8 cellular contexts compared by ENCODE assay signal in the genomic region with DNA sequence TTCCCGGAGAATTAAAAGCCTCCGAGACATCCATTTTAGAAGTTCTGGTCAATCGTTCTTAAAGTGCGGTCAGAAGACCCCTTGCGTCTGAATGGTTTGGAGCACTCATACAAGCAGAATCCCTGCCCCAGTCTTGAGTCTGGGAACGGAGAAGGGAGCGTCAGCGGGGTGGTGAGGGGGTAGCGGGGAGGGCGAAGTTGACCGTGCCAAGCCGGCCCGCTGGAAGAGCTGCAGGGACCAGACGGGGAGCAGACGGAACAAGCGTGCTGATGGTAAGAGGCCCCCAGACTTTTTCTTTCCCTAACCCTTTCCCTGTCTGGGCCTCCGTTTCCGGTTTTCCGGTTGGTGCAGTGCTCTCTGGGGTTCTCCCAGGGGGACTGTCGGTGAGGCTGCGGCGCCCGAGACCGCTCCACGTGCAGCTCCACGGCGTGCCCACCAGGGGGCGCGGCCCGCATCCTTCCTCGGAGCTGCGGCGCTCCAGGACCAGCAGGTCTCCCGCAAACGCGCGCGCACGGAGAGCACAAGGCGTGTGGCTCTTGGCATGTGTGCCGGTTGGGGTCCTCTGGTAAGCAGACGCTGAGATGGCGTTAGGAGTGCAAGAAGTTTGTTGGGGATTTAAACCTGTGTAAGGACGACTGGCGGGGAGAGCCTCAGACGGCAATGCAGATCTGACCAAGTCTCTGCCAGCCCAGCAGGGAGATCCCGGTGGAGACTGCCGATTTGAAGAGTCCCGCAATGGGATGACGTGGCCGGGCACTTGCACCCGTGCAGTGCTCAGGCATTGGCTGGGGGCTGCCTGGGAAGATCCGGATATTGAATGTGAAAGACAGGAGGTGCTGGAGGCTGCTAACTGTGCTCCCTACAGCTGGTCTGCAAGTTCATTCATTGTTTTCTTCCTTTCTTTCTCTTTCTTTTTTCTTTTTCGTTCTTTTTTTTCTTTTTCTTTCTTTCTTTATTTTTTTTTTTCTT. TPM values are rescaled to one million over a fixed set of nuclear protein-coding genes. Genes with fewer than 3 reads are reported as not detected.
DNase-seq lines count a peak whose midpoint lies in the region; ATAC-seq and TF ChIP-seq lines count a peak whose summit lies in the region.

No MANE protein-coding gene starts in this region.

- H3K4me1 ChIP-seq in A673 (ENCODE audit: insufficient read depth, low read length, poor library complexity, severe bottlenecking) = peaks cover 9% of the 10 kb centered on the region
- H3K4me1 ChIP-seq in Loucy (ENCODE audit: insufficient read depth, low read length, poor library complexity, severe bottlenecking) = peaks cover 7% of the 10 kb centered on the region
- H3K4me1 ChIP-seq in heart right ventricle = peaks cover 0 to 19% (median 7%) of the 10 kb centered on the region in 9 donors

- H3K27me3 Mint-ChIP-seq in type B pancreatic cell = peaks cover 49% of the 10 kb centered on the region

- H3K4me2 ChIP-seq in Loucy (ENCODE audit: low read depth, low read length, poor library complexity, severe bottlenecking) (peak overlapping the region; percentile 84), SU-DHL-6 (ENCODE audit: low read depth, low read length, poor library complexity, severe bottlenecking) (peak overlapping the region; percentile 46)

- H2AFZ ChIP-seq in Loucy (ENCODE audit: low read length) = peak overlapping the region; percentile 79
- no peak overlapping the region for H2AFZ ChIP-seq in SU-DHL-6 (ENCODE audit: low read depth, low read length, severe bottlenecking)

- intact Hi-C loops in A673 (cut with micrococcal nuclease; ENCODE audit: unreplicated experiment) = loop anchor here (1.0 to 2.0 kb wide), 2 partner anchors 115 to 365 kb away; no protein-coding TSS in a partner anchor
- intact Hi-C loops in heart right ventricle (cut with DNase I) = loop anchor here (1.0 to 10.0 kb wide), 9 partner anchors 93 to 365 kb away; no protein-coding TSS in a partner anchor

- H4K20me1 ChIP-seq in Loucy (ENCODE audit: insufficient read depth, low read length, poor library complexity, severe bottlenecking) = no peaks in the 10 kb centered on the region
- no peaks in the 10 kb centered on the region for H4K20me1 ChIP-seq in SU-DHL-6 (ENCODE audit: low read depth, low read length)

- H3F3A ChIP-seq in Loucy (ENCODE audit: low read depth) = no peaks in the 10 kb centered on the region
- no peaks in the 10 kb centered on the region for H3F3A ChIP-seq in SU-DHL-6 (ENCODE audit: insufficient read depth)

- peak overlapping the region; percentile 40 for H3K27ac Mint-ChIP-seq in type B pancreatic cell

- H3K9me2 ChIP-seq in Loucy (replicated peaks; ENCODE audit: low read depth, low read length) (no peaks in the 10 kb centered on the region), SU-DHL-6 (replicated peaks; ENCODE audit: insufficient read depth, low read length) (no peaks in the 10 kb centered on the region)

- CTCF ChIA-PET in A673 (lab: Charles Lee) = interaction anchor here (0.6 to 3.0 kb wide), 9 partner anchors 16 to 365 kb away, joined by 3 to 66 read pairs (median 3); no protein-coding TSS in a partner anchor

- POLR2A ChIA-PET in A673 (lab: Charles Lee; ENCODE audit: low non-redundant PET) = no interaction called here

- no peaks in the 10 kb centered on the region for H3K27me3 ChIP-seq in A673 (replicated peaks; ENCODE audit: insufficient read depth, low read depth, low read length, poor library complexity)
- no peaks in the 10 kb centered on the region for H3K27me3 ChIP-seq in Loucy (ENCODE audit: insufficient read depth, low read length, poor library complexity, severe bottlenecking)
- H3K27me3 ChIP-seq in SU-DHL-6 (ENCODE audit: low read length) = no peaks in the 10 kb centered on the region
- H3K27me3 ChIP-seq in heart right ventricle = peaks cover 0 to 23% (median 0%) of the 10 kb centered on the region in 7 donors

- H3K4me3 ChIP-seq in A673 (ENCODE audit: low read depth, low read length, poor library complexity, severe bottlenecking) (peak overlapping the region; percentile 43), Loucy (ENCODE audit: low read length, poor library complexity, severe bottlenecking) (peak overlapping the region; percentile 69), SU-DHL-6 (ENCODE audit: insufficient read depth, low read length, poor library complexity, severe bottlenecking) (peak overlapping the region; percentile 29), heart right ventricle (peak overlapping the region in 9 of 10 donors; percentile 21 to 63 (median 50))

- H3K4me1 Mint-ChIP-seq in type B pancreatic cell (ENCODE audit: unreplicated experiment) = peaks cover 20% of the 10 kb centered on the region

- WGBS in heart right ventricle, 2 donors = 6 to 8% methylated on average over 54 of the region's 54 CpGs

- DNase-seq in A673 (ENCODE audit: low spot score) (peak; percentile 93), heart right ventricle (peak; percentile 76 to 86), pons (ENCODE audit: low spot score) (peak; percentile 72), type B pancreatic cell (ENCODE audit: extremely low spot score, unreplicated experiment) (peak; percentile 92)
- DNase-seq in activated naive CD8-positive, alpha-beta T cell treated with anti-CD3 and anti-CD28 coated beads, Interleukin-2, amount 50 U/mL, for 16 hours (ENCODE audit: low read depth, low spot score) = peak; percentile 66

- peak; percentile 58 for ATAC-seq in GM18511 (IDR thresholded peaks at IDR 0.05; ENCODE audit: unreplicated experiment)
- peak; percentile 92 to 98 (median 94) for ATAC-seq in heart right ventricle

- H3K27ac ChIP-seq in A673 (ENCODE audit: low read depth, low read length, poor library complexity, severe bottlenecking) (peak overlapping the region; percentile 58), SU-DHL-6 (ENCODE audit: low read depth, low read length) (no peak overlapping the region), heart right ventricle (peak overlapping the region in 3 of 10 donors; percentile 19 to 48 (median 44))

- peak overlapping the region; percentile 95 for H3K4me3 Mint-ChIP-seq in type B pancreatic cell

- TF ChIP-seq CTCF in A673 (conservative IDR thresholded peaks at IDR 0.05; ENCODE audit: low read depth, low read length) (peak; percentile 99), Loucy (conservative IDR thresholded peaks at IDR 0.05; ENCODE audit: low read length) (peak; percentile 92), SU-DHL-6 (IDR thresholded peaks at IDR 0.05; ENCODE audit: insufficient read depth, low read length, poor library complexity, severe bottlenecking) (peak; percentile 94), heart right ventricle (IDR thresholded peaks at IDR 0.05) (peak; percentile 90 to 99 (median 98)), type B pancreatic cell (conservative IDR thresholded peaks at IDR 0.05) (peak; percentile 99)

- H3K9ac ChIP-seq in Loucy (ENCODE audit: low read depth, low read length, poor library complexity, severe bottlenecking) (no peak overlapping the region), SU-DHL-6 (ENCODE audit: low read length) (no peak overlapping the region)

- H3K36me3 Mint-ChIP-seq in type B pancreatic cell = no peaks in the 10 kb centered on the region

- H3K9me3 ChIP-seq in A673 (ENCODE audit: low read depth, low read length, poor library complexity, severe bottlenecking) (no peaks in the 10 kb centered on the region), Loucy (ENCODE audit: insufficient read depth, low read depth, low read length) (no peaks in the 10 kb centered on the region), SU-DHL-6 (ENCODE audit: insufficient read depth, low read length) (no peaks in the 10 kb centered on the region), heart right ventricle (no peaks in the 10 kb centered on the region)

- H3K36me3 ChIP-seq in A673 (ENCODE audit: insufficient read depth, low read length, poor library complexity, severe bottlenecking) (no peaks in the 10 kb centered on the region), Loucy (ENCODE audit: insufficient read depth, low read length) (no peaks in the 10 kb centered on the region), SU-DHL-6 (ENCODE audit: low read length) (no peaks in the 10 kb centered on the region), heart right ventricle (no peaks in the 10 kb centered on the region)

- H3K79me2 ChIP-seq in Loucy (ENCODE audit: insufficient read depth, low read length) = no peaks in the 10 kb centered on the region
- no peaks in the 10 kb centered on the region for H3K79me2 ChIP-seq in SU-DHL-6 (ENCODE audit: insufficient read depth, low read length)

- no peaks in the 10 kb centered on the region for H3K9me3 Mint-ChIP-seq in type B pancreatic cell

- no TSS peak for BruUV-seq in A673 (replicated peaks; lab: Mats Ljungman, UMichigan)

RNA-seq across cellular contexts. Expression of a gene that starts 19.2 kb away (rescaled TPM):
- 3.8 and 4.4 TPM in 2 replicates for total RNA-seq in A673 (2021)
- 1 to 10 TPM; 2.6 to 8.1 (median 4.5) TPM for total RNA-seq in heart right ventricle
- 1 to 10 TPM; 7.1 to 7.6 TPM for polyA plus RNA-seq in heart right ventricle
- total RNA-seq in type B pancreatic cell (ENCODE audit: low replicate concordance) = 1.6 and 3.9 TPM in 2 replicates
